ENCODE assay signal across 6 cellular contexts in the genomic region with DNA sequence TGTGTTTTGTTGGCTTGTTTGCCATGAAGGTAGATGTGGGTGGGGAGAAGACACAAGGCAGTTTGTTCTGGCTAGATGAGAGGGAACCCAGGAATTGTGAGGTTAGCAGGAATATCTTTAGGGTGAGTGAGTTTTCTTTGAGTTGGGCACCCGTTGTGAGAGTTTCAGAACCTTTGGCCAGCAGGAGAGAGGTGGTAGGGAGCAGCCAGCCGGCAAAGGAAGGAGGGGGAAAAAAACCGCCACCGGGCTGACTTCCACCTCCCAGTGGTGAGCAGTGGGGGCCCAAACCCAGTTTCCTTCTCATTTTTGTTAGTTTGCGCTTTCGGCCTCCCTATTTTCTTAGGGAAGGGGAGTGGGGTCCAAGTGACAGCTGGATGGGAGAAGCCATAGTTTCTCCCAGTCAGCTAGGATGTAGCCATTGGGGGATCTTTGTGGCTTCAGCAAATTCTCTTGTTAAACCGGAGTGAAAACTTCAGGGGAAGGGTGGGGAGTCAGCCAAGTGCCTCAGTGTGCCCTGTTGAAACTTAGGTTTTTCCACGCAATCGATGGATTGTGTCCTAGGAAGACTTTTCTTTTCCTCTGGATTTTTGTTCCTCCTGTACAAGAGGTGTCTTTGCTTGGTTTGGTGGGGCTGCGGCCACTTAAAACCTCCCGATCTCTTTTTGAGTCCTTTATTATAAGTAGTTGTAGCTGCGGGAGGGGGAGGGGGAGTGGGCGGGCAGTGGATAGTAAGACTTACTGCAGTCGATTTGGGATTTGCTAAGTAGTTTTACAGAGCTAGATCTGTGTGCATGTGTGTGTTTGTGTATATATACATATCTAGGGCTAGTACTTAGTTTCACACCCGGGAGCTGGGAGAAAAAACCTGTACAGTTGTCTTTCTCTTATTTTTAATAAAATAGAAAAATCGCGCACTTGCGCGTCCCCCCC. TPM values are rescaled to one million over a fixed set of nuclear protein-coding genes. Genes with fewer than 3 reads are reported as not detected.
DNase-seq lines count a peak whose midpoint lies in the region; ATAC-seq, FAIRE-seq and TF ChIP-seq lines count a peak whose summit lies in the region.

No MANE protein-coding gene starts in this region.

- no peaks in the 10 kb centered on the region for H3K36me3 Mint-ChIP-seq in glutamatergic neuron (ENCODE audit: unreplicated experiment)

- H3K9me3 ChIP-seq in thymus (ENCODE audit: control insufficient read depth): peaks cover 1% of the 10 kb centered on the region

- DNase-seq in D721Med (ENCODE audit: insufficient read length, low spot score) (peak; percentile 0), RKO (ENCODE audit: low spot score) (peak; percentile 79), glutamatergic neuron (no peak), GM13976 (ENCODE audit: low spot score) (no peak)

- H3K27ac Mint-ChIP-seq in glutamatergic neuron (ENCODE audit: unreplicated experiment): peak overlapping the region; percentile 87

- in situ Hi-C loops in GM13976 (cut with MboI; ENCODE audit: low sequenced_read_pairs, unreplicated experiment): no loop called here

- peak overlapping the region; percentile 61 for H3K4me3 ChIP-seq in thymus (ENCODE audit: low read length)

- no peak for TF ChIP-seq CTCF in D721Med (IDR thresholded peaks at IDR 0.05; ENCODE audit: insufficient read depth, missing control alignments)
- no peak for TF ChIP-seq CTCF in glutamatergic neuron (IDR thresholded peaks at IDR 0.05; ENCODE audit: partially characterized antibody, unreplicated experiment)
- TF ChIP-seq CTCF in GM13976 (IDR thresholded peaks at IDR 0.05; ENCODE audit: borderline replicate concordance, control extremely low read depth, extremely low read depth, insufficient read depth, missing control alignments): no peak

- no peak for ATAC-seq in HG03378 (IDR thresholded peaks at IDR 0.05; ENCODE audit: unreplicated experiment)

- H3K4me3 Mint-ChIP-seq in glutamatergic neuron (ENCODE audit: unreplicated experiment): peak overlapping the region; percentile 95

- H3K27ac ChIP-seq in thymus (ENCODE audit: low read depth): peak overlapping the region; percentile 49

- FAIRE-seq in D721Med (lab: Jason Lieb, UNC): no peak

- H3K9me3 Mint-ChIP-seq in glutamatergic neuron (ENCODE audit: unreplicated experiment): peaks cover 10% of the 10 kb centered on the region

- peaks cover 14% of the 10 kb centered on the region for H3K4me1 Mint-ChIP-seq in glutamatergic neuron (ENCODE audit: low read depth, unreplicated experiment)

- peaks cover 8% of the 10 kb centered on the region for H3K27me3 Mint-ChIP-seq in glutamatergic neuron (ENCODE audit: unreplicated experiment)

- peaks cover 20% of the 10 kb centered on the region for H3K4me1 ChIP-seq in thymus (ENCODE audit: control insufficient read depth, insufficient read depth, low read length)

- H3K36me3 ChIP-seq in thymus (ENCODE audit: control insufficient read depth, insufficient read depth): peaks cover 8% of the 10 kb centered on the region

- WGBS in thymus: 2% methylated on average over 19 of the region's 19 CpGs

- H3K27me3 ChIP-seq in thymus (ENCODE audit: control insufficient read depth, insufficient read depth): peaks cover 8% of the 10 kb centered on the region

RNA-seq across cellular contexts. Expression of a gene that starts 1.1 kb away (rescaled TPM):
- 11.9 TPM for total RNA-seq in glutamatergic neuron (ENCODE audit: unreplicated experiment)
- 7.8 TPM for polyA plus RNA-seq in thymus

RNA-seq across cellular contexts. Expression of a gene that starts 16.5 kb away (rescaled TPM):
- not detected for total RNA-seq in glutamatergic neuron (ENCODE audit: unreplicated experiment)
- not detected for polyA plus RNA-seq in thymus

RNA-seq across cellular contexts. Expression of a gene that starts 37.5 kb away (rescaled TPM):
- total RNA-seq in glutamatergic neuron (ENCODE audit: unreplicated experiment): 26.7 TPM
- polyA plus RNA-seq in thymus: 25.5 TPM

RNA-seq across cellular contexts. Expression of a gene that starts 42.5 kb away (rescaled TPM):
- 526 TPM for total RNA-seq in glutamatergic neuron (ENCODE audit: unreplicated experiment)
- 302 TPM for polyA plus RNA-seq in thymus

Comparison
In these comparisons a context has a peak if more than half of its experiments do, and no peak if none do; other contexts are left out.
1. DNase-seq: peak in D721Med (single experiment) and RKO (single experiment); none in glutamatergic neuron (single experiment) and GM13976 (single experiment).